ENCODE assay signal across 19 cellular contexts in the genomic region with DNA sequence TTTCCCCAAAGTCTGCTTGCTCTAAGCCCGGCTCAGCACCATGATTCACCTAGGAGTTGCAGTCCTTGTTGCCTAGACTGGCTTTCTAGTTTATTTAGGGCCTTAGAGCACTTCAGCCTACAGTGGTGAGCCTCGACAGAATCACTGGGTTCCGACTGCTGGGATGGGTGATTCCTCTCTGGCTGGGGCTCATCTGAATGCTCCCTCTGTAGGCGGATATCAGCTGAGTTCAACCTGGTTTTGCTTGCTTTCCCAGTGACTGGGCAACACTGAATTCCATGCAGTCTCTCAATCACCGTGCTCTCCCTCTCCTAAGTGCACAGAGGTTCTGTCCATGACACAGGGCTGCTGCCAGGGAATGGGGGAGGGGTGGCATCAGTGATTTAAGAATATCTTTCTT. TPM values are rescaled to one million over a fixed set of nuclear protein-coding genes. Genes with fewer than 3 reads are reported as not detected.
DNase-seq lines count a peak whose midpoint lies in the region; TF ChIP-seq lines count a peak whose summit lies in the region.
"Had no signal": no experiment of that assay in that cellular context is flagged by ENCODE, and none has a peak within 500 bp of the region (broad histone marks: within the 10 kb centered on the region; RNA-seq: fewer than 3 reads in every experiment).

No MANE protein-coding gene starts in this region.

- no peak overlapping the region for H2BK12ac ChIP-seq in H9 (ENCODE audit: insufficient read length, low read depth, low read length)

- H4K20me1 ChIP-seq in mammary epithelial cell (ENCODE audit: insufficient read depth, low read length): no peaks in the 10 kb centered on the region
- no peaks in the 10 kb centered on the region for H4K20me1 ChIP-seq in H9 (ENCODE audit: control insufficient read depth, insufficient read depth, insufficient read length)
- H4K20me1 ChIP-seq: BLaER1 had no signal

- H2BK15ac ChIP-seq in H9 (ENCODE audit: low read depth, low read length): no peak overlapping the region

- H3K9me3 Mint-ChIP-seq in MCF 10A (ENCODE audit: unreplicated experiment) (peaks cover 16% of the 10 kb centered on the region), H9 (peaks cover 9 to 17% of the 10 kb centered on the region in 2 experiments; a peak in 4 of 5 replicates), endodermal cell (peaks cover 13% of the 10 kb centered on the region)

- POLR2A ChIA-PET in MCF 10A (lab: Yijun Ruan, JAX): no interaction called here

- no peak overlapping the region for H3K4me3 Mint-ChIP-seq in MCF 10A (ENCODE audit: unreplicated experiment)
- no peak overlapping the region for H3K4me3 Mint-ChIP-seq in H9
- no peak overlapping the region for H3K4me3 Mint-ChIP-seq in endodermal cell
- H3K4me3 Mint-ChIP-seq: CD14-positive monocyte; CD4-positive, alpha-beta memory T cell; IgD-negative memory B cell had no signal

- H4K8ac ChIP-seq in H9 (replicated peaks; ENCODE audit: insufficient read length, low read depth, low read length): no peak overlapping the region

- no peak overlapping the region for H3K4ac ChIP-seq in H9 (ENCODE audit: low read depth, low read length)

- no peaks in the 10 kb centered on the region for H3K4me1 ChIP-seq in mammary epithelial cell (ENCODE audit: insufficient read depth, low read length)
- H3K4me1 ChIP-seq in H9 (ENCODE audit: insufficient read depth, low read length): no peaks in the 10 kb centered on the region
- H3K4me1 ChIP-seq in endodermal cell (ENCODE audit: control insufficient read depth, insufficient read depth, low read length): no peaks in the 10 kb centered on the region
- H3K4me1 ChIP-seq: BLaER1, HAP-1 had no signal

- H4K5ac ChIP-seq in H9 (ENCODE audit: insufficient read length, low read depth, low read length): no peak overlapping the region

- no peaks in the 10 kb centered on the region for H3K79me1 ChIP-seq in H9 (ENCODE audit: insufficient read depth, low read depth, low read length, poor library complexity, severe bottlenecking)

- 96% methylated on average over 5 of the region's 5 CpGs for WGBS in mammary epithelial cell (ENCODE audit: low coverage, missing lambda C conversion rate)
- no CpG with 5 or more reads among the region's 5 CpGs for WGBS in H9 (ENCODE audit: extremely low coverage, insufficient read length, low lambda C conversion rate)
- 86 to 90% methylated on average over 3 to 5 of the region's 5 CpGs for WGBS in endodermal cell (ENCODE audit: insufficient coverage in 1 of 2, insufficient read length in 1 of 2), 2 experiments

- H2BK20ac ChIP-seq in H9 (ENCODE audit: low read depth, low read length, poor library complexity, severe bottlenecking): no peak overlapping the region

- peaks cover 25% of the 10 kb centered on the region for H3K79me2 ChIP-seq in mammary epithelial cell (ENCODE audit: insufficient read depth, low read length)
- H3K79me2 ChIP-seq in H9 (ENCODE audit: insufficient read depth, low read length): no peaks in the 10 kb centered on the region

- no peak overlapping the region for H4K91ac ChIP-seq in H9 (ENCODE audit: insufficient read length, low read depth, low read length)

- no peak overlapping the region for H3K4me3 ChIP-seq in mammary epithelial cell (replicated peaks in 1 of 3; ENCODE audit: insufficient read depth in 1 of 3, low read depth in 2 of 3, low read length in 3 of 3)
- no peak overlapping the region for H3K4me3 ChIP-seq in endodermal cell (ENCODE audit: low read length)
- no peak overlapping the region for H3K4me3 ChIP-seq in foreskin fibroblast (ENCODE audit: low read depth in 1 of 2, low read length in 2 of 2)
- H3K4me3 ChIP-seq: BLaER1, GM23248, HAP-1 had no signal

- H3K4me2 ChIP-seq in mammary epithelial cell (ENCODE audit: insufficient read depth, low read depth, low read length): no peak overlapping the region
- no peak overlapping the region for H3K4me2 ChIP-seq in H9 (ENCODE audit: insufficient read depth, insufficient read length, low read length)
- H3K4me2 ChIP-seq: BLaER1 had no signal

- no peak overlapping the region for H3K14ac ChIP-seq in H9 (ENCODE audit: insufficient read depth, low read length)

- no peak overlapping the region for H2BK120ac ChIP-seq in H9 (ENCODE audit: low read depth, low read length, poor library complexity, severe bottlenecking)

- H3K56ac ChIP-seq in H9 (ENCODE audit: insufficient read length, low read depth, low read length): no peak overlapping the region

- peak overlapping the region; percentile 23 for H3K27ac Mint-ChIP-seq in MCF 10A (ENCODE audit: low read depth, unreplicated experiment)
- no peak overlapping the region for H3K27ac Mint-ChIP-seq in H9
- no peak overlapping the region for H3K27ac Mint-ChIP-seq in endodermal cell
- H3K27ac Mint-ChIP-seq: CD14-positive monocyte; CD4-positive, alpha-beta memory T cell; IgD-negative memory B cell had no signal

- H3K4me1 Mint-ChIP-seq in MCF 10A (ENCODE audit: insufficient read depth, unreplicated experiment): no peaks in the 10 kb centered on the region
- no peaks in the 10 kb centered on the region for H3K4me1 Mint-ChIP-seq in H9
- no peaks in the 10 kb centered on the region for H3K4me1 Mint-ChIP-seq in endodermal cell
- H3K4me1 Mint-ChIP-seq: CD14-positive monocyte; CD4-positive, alpha-beta memory T cell; IgD-negative memory B cell had no signal

- no peaks in the 10 kb centered on the region for H3K36me3 ChIP-seq in mammary epithelial cell (ENCODE audit: insufficient read depth, low read length)
- no peaks in the 10 kb centered on the region for H3K36me3 ChIP-seq in endodermal cell (ENCODE audit: control insufficient read depth, insufficient read depth, low read length)
- H3K36me3 ChIP-seq: BLaER1, HAP-1 had no signal

- dilution Hi-C loops in mammary epithelial cell (cut with HindIII; ENCODE audit: low sequenced_read_pairs): no loop called here

- DNase-seq in MCF 10A (ENCODE audit: unreplicated experiment) (no peak), mammary epithelial cell (no peak), H9 (no peak), endodermal cell (no peak), iPS-NIHi7 (ENCODE audit: extremely low spot score) (peak; percentile 27), cerebellar nuclear complex (lab: John Stamatoyannopoulos, UW) (no peak), NCI-H82 treated with DMSO at 0.1 percent for 48 hours (lab: John Stamatoyannopoulos, UW; ENCODE audit: unreplicated experiment) (no peak), foreskin fibroblast (no peak)
- DNase-seq: CD4-positive, alpha-beta memory T cell; DMS153; DMS79; GF-D8; GM23248; KBM-7 had no signal

- H2BK5ac ChIP-seq in H9 (ENCODE audit: insufficient read length, low read length): no peak overlapping the region

- H3K23ac ChIP-seq in H9 (ENCODE audit: insufficient read length, low read depth, low read length): no peak overlapping the region

- H3K23me2 ChIP-seq in H9 (ENCODE audit: insufficient read length, low read depth, low read length, poor library complexity, severe bottlenecking): no peaks in the 10 kb centered on the region

- H3K27me3 ChIP-seq in mammary epithelial cell (ENCODE audit: insufficient read depth, low read length) (no peaks in the 10 kb centered on the region), H9 (ENCODE audit: insufficient read depth, low read length) (no peaks in the 10 kb centered on the region), endodermal cell (ENCODE audit: control insufficient read depth, insufficient read depth, low read length, poor library complexity, severe bottlenecking) (no peaks in the 10 kb centered on the region)
- H3K27me3 ChIP-seq: BLaER1 had no signal

- BruUV-seq in MCF 10A (replicated peaks; lab: Mats Ljungman, UMichigan) (no TSS peak), mammary epithelial cell (replicated peaks; lab: Mats Ljungman, UMichigan) (no TSS peak)

- intact Hi-C loops in MCF 10A (cut with micrococcal nuclease) (no loop called here), mammary epithelial cell (cut with micrococcal nuclease) (no loop called here)

- H3K27ac ChIP-seq in mammary epithelial cell (ENCODE audit: insufficient read depth, low read depth, low read length) (no peak overlapping the region), H9 (ENCODE audit: insufficient read length, low read depth, low read length) (no peak overlapping the region), endodermal cell (ENCODE audit: low read depth, low read length) (no peak overlapping the region)
- H3K27ac ChIP-seq: 22Rv1, BLaER1, GM23248 had no signal

- peaks cover 3% of the 10 kb centered on the region for H3K9me3 ChIP-seq in mammary epithelial cell (replicated peaks; ENCODE audit: insufficient read depth, low read length)
- H3K9me3 ChIP-seq in H9 (ENCODE audit: control insufficient read depth, low read depth, low read length): no peaks in the 10 kb centered on the region
- H3K9me3 ChIP-seq in endodermal cell (ENCODE audit: control insufficient read depth, low read length): peaks cover 18% of the 10 kb centered on the region
- H3K9me3 ChIP-seq: HAP-1 had no signal

- H2AFZ ChIP-seq in mammary epithelial cell (ENCODE audit: low read depth, low read length) (no peak overlapping the region), H9 (ENCODE audit: low read length) (no peak overlapping the region)
- H2AFZ ChIP-seq: GM23248 had no signal

- no peak overlapping the region for H3K9ac ChIP-seq in mammary epithelial cell (ENCODE audit: insufficient read depth, low read length)
- no peak overlapping the region for H3K9ac ChIP-seq in H9 (ENCODE audit: extremely low read depth, insufficient read length, low read length)
- no peak overlapping the region for H3K9ac ChIP-seq in endodermal cell (ENCODE audit: extremely low read depth, low read length, poor library complexity, severe bottlenecking)
- H3K9ac ChIP-seq: BLaER1, GM23248 had no signal

- CTCF ChIA-PET in MCF 10A (lab: Yijun Ruan, JAX): no interaction called here
- CTCF ChIA-PET in mammary epithelial cell (lab: Charles Lee; ENCODE audit: low non-redundant PET): no interaction called here

- H3T11ph ChIP-seq in H9 (ENCODE audit: low read length): no peak overlapping the region

- in situ Hi-C loops in mammary epithelial cell (cut with MboI; ENCODE audit: low sequenced_read_pairs in 2 of 2): no loop called here

- H2AK5ac ChIP-seq in H9 (ENCODE audit: insufficient read length, low read length): no peak overlapping the region

- H3K36me3 Mint-ChIP-seq in MCF 10A (ENCODE audit: insufficient read depth, unreplicated experiment) (peaks cover 45% of the 10 kb centered on the region), H9 (ENCODE audit: insufficient read depth in 1 of 3, low read depth in 3 of 3) (peaks cover 1 to 9% (median 4%) of the 10 kb centered on the region in 3 experiments; a peak in 6 of 7 replicates), endodermal cell (ENCODE audit: low read depth) (peaks cover 2% of the 10 kb centered on the region)
- H3K36me3 Mint-ChIP-seq: CD14-positive monocyte; CD4-positive, alpha-beta memory T cell; IgD-negative memory B cell had no signal

- H3K18ac ChIP-seq in H9 (ENCODE audit: insufficient read length, low read depth, low read length): no peak overlapping the region

- H3K27me3 Mint-ChIP-seq in MCF 10A (ENCODE audit: insufficient read depth, unreplicated experiment) (no peaks in the 10 kb centered on the region), H9 (ENCODE audit: low read depth) (no peaks in the 10 kb centered on the region), endodermal cell (ENCODE audit: insufficient read depth) (peaks cover 3% of the 10 kb centered on the region)

- no peak for TF ChIP-seq CTCF in MCF 10A (IDR thresholded peaks at IDR 0.05; ENCODE audit: unreplicated experiment)
- TF ChIP-seq CTCF in mammary epithelial cell (conservative IDR thresholded peaks at IDR 0.05 in 1 of 2, IDR thresholded peaks at IDR 0.05 in 1 of 2; ENCODE audit: extremely low read depth in 1 of 2, insufficient read depth in 1 of 2, low read depth in 1 of 2, low read length in 2 of 2): no peak
- peak; percentile 25; the same call in 2 of the 3 replicates for TF ChIP-seq CTCF in H9 (conservative IDR thresholded peaks at IDR 0.05)
- TF ChIP-seq CTCF in endodermal cell (conservative IDR thresholded peaks at IDR 0.05): peak; percentile 28
- no peak for TF ChIP-seq CTCF in foreskin fibroblast (IDR thresholded peaks at IDR 0.05; ENCODE audit: low read depth, low read length)

RNA-seq across cellular contexts. Expression of gene OSMR, which starts 54.1 kb away (rescaled TPM):
- 86.1 and 89.1 TPM in 2 replicates for total RNA-seq in MCF 10A (2022)
- total RNA-seq in mammary epithelial cell: 100 to 1,000 TPM in 1 of 2 donors, 10 to 100 TPM in 1; 97.7 to 111 TPM
- polyA plus RNA-seq in mammary epithelial cell: 48.9 TPM
- 96.5 TPM for polyA minus RNA-seq in mammary epithelial cell
- total RNA-seq in H9 (2021): 1.5 and 1.6 TPM in 2 replicates
- 1 to 10 TPM; 1.3 to 4.4 TPM for total RNA-seq in endodermal cell
- polyA plus RNA-seq in endodermal cell (2013, experiment 1 of 2): 4.3 TPM
- polyA plus RNA-seq in endodermal cell (2013, experiment 2 of 2): 6.6 TPM
- total RNA-seq: CD4-positive, alpha-beta memory T cell had no signal
- polyA plus RNA-seq: CD14-positive monocyte, IgD-negative memory B cell had no signal

Comparison
In these comparisons a context has a peak if more than half of its experiments do, and no peak if none do; other contexts are left out.
1. CTCF ChIP-seq: peak in H9 (single experiment) and endodermal cell (single experiment); none in MCF 10A (single experiment), mammary epithelial cell (0 of 2) and foreskin fibroblast (single experiment).
2. RNA of gene OSMR, which starts 54.1 kb away (total RNA-seq): 97.7 to 111 TPM in mammary epithelial cell and 86.1 to 89.1 TPM in MCF 10A; 1.3 to 4.4 TPM in endodermal cell and 1.5 to 1.6 TPM in H9; every median in the first group is over 10 times any median in the second.